ENCODE assay signal across 1 cellular context in genomic region chr20:36384022-36384619, GRCh38.
TF ChIP-seq lines count a peak whose summit lies in the region.

No MANE protein-coding gene starts in this region.

TF ChIP-seq in HepG2, 621 proteins besides CTCF, POLR2A, EP300 and RAD21 (continued from another document and continues in another):
- TF ChIP-seq, protein P1, sequence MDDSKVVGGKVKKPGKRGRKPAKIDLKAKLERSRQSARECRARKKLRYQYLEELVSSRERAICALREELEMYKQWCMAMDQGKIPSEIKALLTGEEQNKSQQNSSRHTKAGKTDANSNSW (CRISPR knock-in tag; IDR thresholded peaks at IDR 0.05; ENCODE audit: borderline replicate concordance): peak; percentile 100
- peak; percentile 100 for TF ChIP-seq GPN1 (CRISPR knock-in tag; IDR thresholded peaks at IDR 0.05; ENCODE audit: borderline replicate concordance)
- TF ChIP-seq IKZF4 (CRISPR knock-in tag; IDR thresholded peaks at IDR 0.05; ENCODE audit: borderline replicate concordance, low read depth, not compliant biosample characterization): peak; percentile 100
- peak; percentile 100 for TF ChIP-seq PAX8 (CRISPR knock-in tag; IDR thresholded peaks at IDR 0.05; ENCODE audit: borderline replicate concordance)
- peak; percentile 100 for TF ChIP-seq MIXL1 (CRISPR knock-in tag; IDR thresholded peaks at IDR 0.05)
- TF ChIP-seq ZNF10 (CRISPR knock-in tag; IDR thresholded peaks at IDR 0.05; ENCODE audit: borderline replicate concordance, low read depth): peak; percentile 71; the same call in 1 of the 2 replicates
- TF ChIP-seq HDAC1 (CRISPR knock-in tag; IDR thresholded peaks at IDR 0.05): peak; percentile 96
- peak; percentile 99 for TF ChIP-seq EED (CRISPR knock-in tag; IDR thresholded peaks at IDR 0.05)
- peak; percentile 100 for TF ChIP-seq KLF9 (CRISPR knock-in tag; IDR thresholded peaks at IDR 0.05; ENCODE audit: low read depth)
- peak; percentile 100 for TF ChIP-seq NR1H2 (CRISPR knock-in tag; IDR thresholded peaks at IDR 0.05; ENCODE audit: borderline replicate concordance, low read depth)
- no peak for TF ChIP-seq ZEB1 (IDR thresholded peaks at IDR 0.05; ENCODE audit: insufficient replicate concordance, low read depth)
- TF ChIP-seq SOX6 (IDR thresholded peaks at IDR 0.05): no peak
- TF ChIP-seq SOX6 (CRISPR knock-in tag; IDR thresholded peaks at IDR 0.05): peak; percentile 79
- peak; percentile 90 for TF ChIP-seq NR2C2 (CRISPR knock-in tag; IDR thresholded peaks at IDR 0.05; ENCODE audit: borderline replicate concordance)
- TF ChIP-seq CENPX (CRISPR knock-in tag; IDR thresholded peaks at IDR 0.05): peak; percentile 99
- TF ChIP-seq THRA (CRISPR knock-in tag; IDR thresholded peaks at IDR 0.05; ENCODE audit: borderline replicate concordance): peak; percentile 99
- peak; percentile 99 for TF ChIP-seq ZNF432 (CRISPR knock-in tag; IDR thresholded peaks at IDR 0.05; ENCODE audit: borderline replicate concordance)
- peak; percentile 98 for TF ChIP-seq ZBTB37 (CRISPR knock-in tag; IDR thresholded peaks at IDR 0.05)
- peak; percentile 28 for TF ChIP-seq RBM22 (optimal IDR thresholded peaks at IDR 0.05; ENCODE audit: low read length)
- TF ChIP-seq ZNF605 (CRISPR knock-in tag; IDR thresholded peaks at IDR 0.05): peak; percentile 100
- TF ChIP-seq NFRKB (IDR thresholded peaks at IDR 0.05): no peak
- peak; percentile 100 for TF ChIP-seq ZBTB7A (CRISPR knock-in tag; IDR thresholded peaks at IDR 0.05)
- TF ChIP-seq ZNF276 (CRISPR knock-in tag; IDR thresholded peaks at IDR 0.05; ENCODE audit: low read depth): peak; percentile 99
- TF ChIP-seq BCL6 (CRISPR knock-in tag; IDR thresholded peaks at IDR 0.05): peak; percentile 94
- TF ChIP-seq ZFP1 (CRISPR knock-in tag; IDR thresholded peaks at IDR 0.05): peak; percentile 99
- TF ChIP-seq, protein P2, sequence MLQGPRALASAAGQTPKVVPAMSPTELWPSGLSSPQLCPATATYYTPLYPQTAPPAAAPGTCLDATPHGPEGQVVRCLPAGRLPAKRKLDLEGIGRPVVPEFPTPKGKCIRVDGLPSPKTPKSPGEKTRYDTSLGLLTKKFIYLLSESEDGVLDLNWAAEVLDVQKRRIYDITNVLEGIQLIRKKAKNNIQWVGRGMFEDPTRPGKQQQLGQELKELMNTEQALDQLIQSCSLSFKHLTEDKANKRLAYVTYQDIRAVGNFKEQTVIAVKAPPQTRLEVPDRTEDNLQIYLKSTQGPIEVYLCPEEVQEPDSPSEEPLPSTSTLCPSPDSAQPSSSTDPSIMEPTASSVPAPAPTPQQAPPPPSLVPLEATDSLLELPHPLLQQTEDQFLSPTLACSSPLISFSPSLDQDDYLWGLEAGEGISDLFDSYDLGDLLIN (CRISPR knock-in tag; IDR thresholded peaks at IDR 0.05; ENCODE audit: borderline replicate concordance): peak; percentile 100; the same call in 1 of the 2 replicates
- TF ChIP-seq, protein P3, sequence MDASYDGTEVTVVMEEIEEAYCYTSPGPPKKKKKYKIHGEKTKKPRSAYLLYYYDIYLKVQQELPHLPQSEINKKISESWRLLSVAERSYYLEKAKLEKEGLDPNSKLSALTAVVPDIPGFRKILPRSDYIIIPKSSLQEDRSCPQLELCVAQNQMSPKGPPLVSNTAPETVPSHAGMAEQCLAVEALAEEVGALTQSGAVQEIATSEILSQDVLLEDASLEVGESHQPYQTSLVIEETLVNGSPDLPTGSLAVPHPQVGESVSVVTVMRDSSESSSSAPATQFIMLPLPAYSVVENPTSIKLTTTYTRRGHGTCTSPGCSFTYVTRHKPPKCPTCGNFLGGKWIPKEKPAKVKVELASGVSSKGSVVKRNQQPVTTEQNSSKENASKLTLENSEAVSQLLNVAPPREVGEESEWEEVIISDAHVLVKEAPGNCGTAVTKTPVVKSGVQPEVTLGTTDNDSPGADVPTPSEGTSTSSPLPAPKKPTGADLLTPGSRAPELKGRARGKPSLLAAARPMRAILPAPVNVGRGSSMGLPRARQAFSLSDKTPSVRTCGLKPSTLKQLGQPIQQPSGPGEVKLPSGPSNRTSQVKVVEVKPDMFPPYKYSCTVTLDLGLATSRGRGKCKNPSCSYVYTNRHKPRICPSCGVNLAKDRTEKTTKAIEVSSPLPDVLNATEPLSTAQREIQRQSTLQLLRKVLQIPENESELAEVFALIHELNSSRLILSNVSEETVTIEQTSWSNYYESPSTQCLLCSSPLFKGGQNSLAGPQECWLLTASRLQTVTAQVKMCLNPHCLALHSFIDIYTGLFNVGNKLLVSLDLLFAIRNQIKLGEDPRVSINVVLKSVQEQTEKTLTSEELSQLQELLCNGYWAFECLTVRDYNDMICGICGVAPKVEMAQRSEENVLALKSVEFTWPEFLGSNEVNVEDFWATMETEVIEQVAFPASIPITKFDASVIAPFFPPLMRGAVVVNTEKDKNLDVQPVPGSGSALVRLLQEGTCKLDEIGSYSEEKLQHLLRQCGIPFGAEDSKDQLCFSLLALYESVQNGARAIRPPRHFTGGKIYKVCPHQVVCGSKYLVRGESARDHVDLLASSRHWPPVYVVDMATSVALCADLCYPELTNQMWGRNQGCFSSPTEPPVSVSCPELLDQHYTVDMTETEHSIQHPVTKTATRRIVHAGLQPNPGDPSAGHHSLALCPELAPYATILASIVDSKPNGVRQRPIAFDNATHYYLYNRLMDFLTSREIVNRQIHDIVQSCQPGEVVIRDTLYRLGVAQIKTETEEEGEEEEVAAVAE (CRISPR knock-in tag; IDR thresholded peaks at IDR 0.05; ENCODE audit: borderline replicate concordance): peak; percentile 98
- TF ChIP-seq KLF16 (CRISPR knock-in tag; IDR thresholded peaks at IDR 0.05): peak; percentile 99 to 100
- TF ChIP-seq GZF1 (CRISPR knock-in tag; IDR thresholded peaks at IDR 0.05): peak; percentile 97
- peak; percentile 100 for TF ChIP-seq DNMT3B (CRISPR knock-in tag; conservative IDR thresholded peaks at IDR 0.05)
- peak; percentile 100 for TF ChIP-seq ZFP36L1 (CRISPR knock-in tag; IDR thresholded peaks at IDR 0.05)
- peak; percentile 100 for TF ChIP-seq ZNF816 (CRISPR knock-in tag; IDR thresholded peaks at IDR 0.05; ENCODE audit: borderline replicate concordance)
- TF ChIP-seq ARNT2 (CRISPR knock-in tag; IDR thresholded peaks at IDR 0.05; ENCODE audit: low read depth): peak; percentile 100
- TF ChIP-seq HCFC1 (IDR thresholded peaks at IDR 0.05; ENCODE audit: low read depth, low read length): peak; percentile 47; the same call in 1 of the 2 replicates
- TF ChIP-seq, protein P4, sequence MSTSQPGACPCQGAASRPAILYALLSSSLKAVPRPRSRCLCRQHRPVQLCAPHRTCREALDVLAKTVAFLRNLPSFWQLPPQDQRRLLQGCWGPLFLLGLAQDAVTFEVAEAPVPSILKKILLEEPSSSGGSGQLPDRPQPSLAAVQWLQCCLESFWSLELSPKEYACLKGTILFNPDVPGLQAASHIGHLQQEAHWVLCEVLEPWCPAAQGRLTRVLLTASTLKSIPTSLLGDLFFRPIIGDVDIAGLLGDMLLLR (CRISPR knock-in tag; IDR thresholded peaks at IDR 0.05): peak; percentile 100
- peak; percentile 99 for TF ChIP-seq ZNF616 (CRISPR knock-in tag; IDR thresholded peaks at IDR 0.05; ENCODE audit: low read depth)
- TF ChIP-seq, protein P5, sequence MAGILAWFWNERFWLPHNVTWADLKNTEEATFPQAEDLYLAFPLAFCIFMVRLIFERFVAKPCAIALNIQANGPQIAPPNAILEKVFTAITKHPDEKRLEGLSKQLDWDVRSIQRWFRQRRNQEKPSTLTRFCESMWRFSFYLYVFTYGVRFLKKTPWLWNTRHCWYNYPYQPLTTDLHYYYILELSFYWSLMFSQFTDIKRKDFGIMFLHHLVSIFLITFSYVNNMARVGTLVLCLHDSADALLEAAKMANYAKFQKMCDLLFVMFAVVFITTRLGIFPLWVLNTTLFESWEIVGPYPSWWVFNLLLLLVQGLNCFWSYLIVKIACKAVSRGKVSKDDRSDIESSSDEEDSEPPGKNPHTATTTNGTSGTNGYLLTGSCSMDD (CRISPR knock-in tag; IDR thresholded peaks at IDR 0.05): peak; percentile 99
- TF ChIP-seq, protein P6, sequence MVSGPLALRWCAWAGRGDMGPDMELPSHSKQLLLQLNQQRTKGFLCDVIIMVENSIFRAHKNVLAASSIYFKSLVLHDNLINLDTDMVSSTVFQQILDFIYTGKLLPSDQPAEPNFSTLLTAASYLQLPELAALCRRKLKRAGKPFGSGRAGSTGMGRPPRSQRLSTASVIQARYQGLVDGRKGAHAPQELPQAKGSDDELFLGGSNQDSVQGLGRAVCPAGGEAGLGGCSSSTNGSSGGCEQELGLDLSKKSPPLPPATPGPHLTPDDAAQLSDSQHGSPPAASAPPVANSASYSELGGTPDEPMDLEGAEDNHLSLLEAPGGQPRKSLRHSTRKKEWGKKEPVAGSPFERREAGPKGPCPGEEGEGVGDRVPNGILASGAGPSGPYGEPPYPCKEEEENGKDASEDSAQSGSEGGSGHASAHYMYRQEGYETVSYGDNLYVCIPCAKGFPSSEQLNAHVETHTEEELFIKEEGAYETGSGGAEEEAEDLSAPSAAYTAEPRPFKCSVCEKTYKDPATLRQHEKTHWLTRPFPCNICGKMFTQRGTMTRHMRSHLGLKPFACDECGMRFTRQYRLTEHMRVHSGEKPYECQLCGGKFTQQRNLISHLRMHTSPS (CRISPR knock-in tag; IDR thresholded peaks at IDR 0.05; ENCODE audit: low read depth): peak; percentile 92
- peak; percentile 100 for TF ChIP-seq MXD3 (CRISPR knock-in tag; IDR thresholded peaks at IDR 0.05)
- TF ChIP-seq, protein P7, sequence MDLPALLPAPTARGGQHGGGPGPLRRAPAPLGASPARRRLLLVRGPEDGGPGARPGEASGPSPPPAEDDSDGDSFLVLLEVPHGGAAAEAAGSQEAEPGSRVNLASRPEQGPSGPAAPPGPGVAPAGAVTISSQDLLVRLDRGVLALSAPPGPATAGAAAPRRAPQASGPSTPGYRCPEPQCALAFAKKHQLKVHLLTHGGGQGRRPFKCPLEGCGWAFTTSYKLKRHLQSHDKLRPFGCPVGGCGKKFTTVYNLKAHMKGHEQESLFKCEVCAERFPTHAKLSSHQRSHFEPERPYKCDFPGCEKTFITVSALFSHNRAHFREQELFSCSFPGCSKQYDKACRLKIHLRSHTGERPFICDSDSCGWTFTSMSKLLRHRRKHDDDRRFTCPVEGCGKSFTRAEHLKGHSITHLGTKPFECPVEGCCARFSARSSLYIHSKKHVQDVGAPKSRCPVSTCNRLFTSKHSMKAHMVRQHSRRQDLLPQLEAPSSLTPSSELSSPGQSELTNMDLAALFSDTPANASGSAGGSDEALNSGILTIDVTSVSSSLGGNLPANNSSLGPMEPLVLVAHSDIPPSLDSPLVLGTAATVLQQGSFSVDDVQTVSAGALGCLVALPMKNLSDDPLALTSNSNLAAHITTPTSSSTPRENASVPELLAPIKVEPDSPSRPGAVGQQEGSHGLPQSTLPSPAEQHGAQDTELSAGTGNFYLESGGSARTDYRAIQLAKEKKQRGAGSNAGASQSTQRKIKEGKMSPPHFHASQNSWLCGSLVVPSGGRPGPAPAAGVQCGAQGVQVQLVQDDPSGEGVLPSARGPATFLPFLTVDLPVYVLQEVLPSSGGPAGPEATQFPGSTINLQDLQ (CRISPR knock-in tag; IDR thresholded peaks at IDR 0.05): peak; percentile 99
- TF ChIP-seq FOXM1 (CRISPR knock-in tag; IDR thresholded peaks at IDR 0.05): peak; percentile 99
- no peak for TF ChIP-seq NFIC (IDR thresholded peaks at IDR 0.05; ENCODE audit: low read length)
- peak; percentile 100 for TF ChIP-seq ZNF737 (CRISPR knock-in tag; IDR thresholded peaks at IDR 0.05; ENCODE audit: borderline replicate concordance)
- TF ChIP-seq EEA1 (CRISPR knock-in tag; IDR thresholded peaks at IDR 0.05; ENCODE audit: borderline replicate concordance): peak; percentile 100
- no peak for TF ChIP-seq AGO1 (IDR thresholded peaks at IDR 0.05; ENCODE audit: low read depth, low read length, poor library complexity, severe bottlenecking)
- TF ChIP-seq ZNF589 (CRISPR knock-in tag; conservative IDR thresholded peaks at IDR 0.05): peak; percentile 100
- peak; percentile 100 for TF ChIP-seq ZNF441 (CRISPR knock-in tag; IDR thresholded peaks at IDR 0.05; ENCODE audit: borderline replicate concordance)
